ENCODE assay signal across 1 cellular context in the genomic region with DNA sequence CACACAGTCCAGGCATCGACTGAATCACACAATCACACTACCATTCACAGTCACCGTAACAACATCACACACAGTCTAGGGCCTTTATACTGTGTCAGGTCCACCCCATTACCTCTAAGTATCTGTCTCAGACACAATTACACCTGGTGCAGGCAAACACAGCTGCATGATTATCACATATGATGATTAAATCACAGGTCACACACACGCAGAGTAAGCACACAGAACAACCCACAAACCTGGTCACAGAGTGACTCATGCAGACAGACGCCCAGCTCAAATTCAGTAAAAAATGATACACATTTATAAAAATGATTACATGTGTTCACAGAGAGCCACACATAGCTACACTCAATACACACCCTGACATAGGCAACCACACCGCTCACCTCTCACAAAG.
TF ChIP-seq lines count a peak whose summit lies in the region.

No MANE protein-coding gene starts in this region.

TF ChIP-seq in IMR-90, 13 proteins besides CTCF, POLR2A, EP300 and RAD21:
- TF ChIP-seq CHD1 (IDR thresholded peaks at IDR 0.05; ENCODE audit: low read depth, low read length): no peak
- no peak for TF ChIP-seq NFE2L2 (IDR thresholded peaks at IDR 0.05; ENCODE audit: low read depth, low read length)
- TF ChIP-seq FOS (IDR thresholded peaks at IDR 0.05; ENCODE audit: low read depth, low read length): 0 out of 2 replicates have a peak, but pooled peaks have one; percentile 10
- TF ChIP-seq MXI1 (IDR thresholded peaks at IDR 0.05; ENCODE audit: borderline replicate concordance, low read depth, low read length): no peak
